ENCODE assay signal across 8 cellular contexts in the genomic region with DNA sequence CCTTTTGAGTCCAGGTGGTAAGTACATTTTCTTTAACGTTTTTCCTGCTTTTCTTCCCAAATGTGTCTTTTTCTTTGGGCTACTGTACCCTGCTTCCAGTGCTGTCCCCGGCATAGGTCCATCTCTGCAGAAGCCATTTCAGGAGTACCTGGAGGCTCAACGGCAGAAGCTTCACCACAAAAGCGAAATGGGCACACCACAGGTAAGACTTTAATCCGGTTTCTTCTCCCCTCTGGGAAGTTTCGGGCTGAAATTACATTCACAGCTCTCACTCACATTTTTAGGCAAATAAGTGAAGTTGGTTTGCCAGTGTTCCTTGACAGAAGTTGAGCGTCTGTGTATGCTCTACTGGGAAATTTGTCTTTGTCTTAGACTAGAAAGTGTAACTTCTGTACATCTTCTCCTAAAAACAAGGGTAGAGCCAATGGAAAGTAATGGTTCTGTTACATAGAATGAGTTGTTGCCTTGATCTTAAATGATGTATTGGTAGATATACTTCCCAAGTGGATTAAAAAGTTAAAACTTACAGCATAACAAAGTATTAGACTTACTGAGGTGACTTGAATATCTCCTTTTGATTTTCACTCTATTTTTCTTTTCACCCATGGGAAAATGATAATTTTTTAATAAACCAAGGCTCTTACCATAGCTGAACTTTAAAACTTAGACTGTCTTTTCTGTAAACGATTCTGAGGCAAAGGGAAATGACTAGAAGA. TPM values are rescaled to one million over a fixed set of nuclear protein-coding genes. Genes with fewer than 3 reads are reported as not detected.
A peak's percentile ranks its signal among the peaks of the same experiment; 100 is the strongest.
DNase-seq lines count a peak whose midpoint lies in the region; ATAC-seq and TF ChIP-seq lines count a peak whose summit lies in the region.

No MANE protein-coding gene starts in this region.

- CTCF ChIA-PET in naive thymus-derived CD4-positive, alpha-beta T cell (lab: Charles Lee), result interaction anchor here (1.1 to 2.0 kb wide), 3 partner anchors 12 to 85 kb away, joined by 3 to 10 read pairs (median 3); no protein-coding TSS in a partner anchor

- DNase-seq in NCI-H1417 (lab: John Stamatoyannopoulos, UW) (peak in 2 of 3 experiments; percentile 19 to 52), NCI-H1417 treated with DMSO at 0.1 percent for 48 hours (lab: John Stamatoyannopoulos, UW) (no peak), DMS153 treated with DMSO at 0.1 percent for 48 hours (lab: John Stamatoyannopoulos, UW; ENCODE audit: unreplicated experiment) (no peak)
- no peak for DNase-seq in effector memory CD4-positive, alpha-beta T cell
- peak in 3 of 9 donors; percentile 10 to 53 (median 21) for DNase-seq in naive thymus-derived CD4-positive, alpha-beta T cell

- H3K9ac ChIP-seq in SU-DHL-6 (ENCODE audit: low read length), result no peak overlapping the region

- H3K36me3 ChIP-seq in SU-DHL-6 (ENCODE audit: low read length), result 0 out of 2 replicates have a peak, but pooled peaks cover 4% of the 10 kb centered on the region
- H3K36me3 ChIP-seq in effector memory CD4-positive, alpha-beta T cell (ENCODE audit: control insufficient read depth, insufficient read depth, low read length), result peaks cover 5% of the 10 kb centered on the region
- peaks cover 0 to 4% (median 0%) of the 10 kb centered on the region in 3 experiments for H3K36me3 ChIP-seq in naive thymus-derived CD4-positive, alpha-beta T cell (ENCODE audit: control insufficient read depth in 2 of 3, insufficient read depth in 3 of 3, low read length in 3 of 3)

- H3K4me3 ChIP-seq in SU-DHL-6 (ENCODE audit: insufficient read depth, low read length, poor library complexity, severe bottlenecking), result no peak overlapping the region
- peak overlapping the region; percentile 76 for H3K4me3 ChIP-seq in effector memory CD4-positive, alpha-beta T cell (ENCODE audit: insufficient read depth, low read depth, low read length, poor library complexity, severe bottlenecking)
- peak overlapping the region; percentile 72 for H3K4me3 ChIP-seq in naive thymus-derived CD4-positive, alpha-beta T cell (ENCODE audit: low read length)

- POLR2A ChIA-PET in naive thymus-derived CD4-positive, alpha-beta T cell (lab: Charles Lee), result interaction anchor here (0.6 to 2.4 kb wide), 14 partner anchors 8 to 219 kb away, joined by 3 to 13 read pairs (median 4); a partner anchor contains a TSS

- H3K27me3 Mint-ChIP-seq in naive thymus-derived CD4-positive, alpha-beta T cell, result peaks cover 0 to 20% (median 0%) of the 10 kb centered on the region in 5 donors

- no peak overlapping the region for H3K27ac ChIP-seq in SU-DHL-6 (ENCODE audit: low read depth, low read length)
- H3K27ac ChIP-seq in effector memory CD4-positive, alpha-beta T cell (ENCODE audit: insufficient read depth, low read length, poor library complexity, severe bottlenecking), result peak overlapping the region; percentile 91
- peak overlapping the region; percentile 88 for H3K27ac ChIP-seq in naive thymus-derived CD4-positive, alpha-beta T cell (ENCODE audit: low read depth, low read length)

- H3K4me2 ChIP-seq in SU-DHL-6 (ENCODE audit: low read depth, low read length, poor library complexity, severe bottlenecking), result peak overlapping the region; percentile 13

- no peak overlapping the region for H2AFZ ChIP-seq in SU-DHL-6 (ENCODE audit: low read depth, low read length, severe bottlenecking)

- peaks cover 17 to 69% (median 53%) of the 10 kb centered on the region in 7 donors for H3K4me1 Mint-ChIP-seq in naive thymus-derived CD4-positive, alpha-beta T cell

- no peaks in the 10 kb centered on the region for H3K79me2 ChIP-seq in SU-DHL-6 (ENCODE audit: insufficient read depth, low read length)

- peaks cover 0 to 57% (median 26%) of the 10 kb centered on the region in 5 donors for H3K36me3 Mint-ChIP-seq in naive thymus-derived CD4-positive, alpha-beta T cell

- H3K27ac Mint-ChIP-seq in naive thymus-derived CD4-positive, alpha-beta T cell, result peak overlapping the region; percentile 90 to 99 (median 96)

- no peak for ATAC-seq in naive thymus-derived CD4-positive, alpha-beta T cell
- ATAC-seq in HG03095 (IDR thresholded peaks at IDR 0.05; ENCODE audit: unreplicated experiment) (no peak), GM21447 (IDR thresholded peaks at IDR 0.05; ENCODE audit: unreplicated experiment) (no peak)

- peaks cover 3% of the 10 kb centered on the region; the same call in 1 of the 2 replicates for H3F3A ChIP-seq in SU-DHL-6 (ENCODE audit: insufficient read depth)

- H4K20me1 ChIP-seq in SU-DHL-6 (ENCODE audit: low read depth, low read length), result no peaks in the 10 kb centered on the region

- no peak for TF ChIP-seq CTCF in SU-DHL-6 (IDR thresholded peaks at IDR 0.05; ENCODE audit: insufficient read depth, low read length, poor library complexity, severe bottlenecking)

- no peaks in the 10 kb centered on the region for H3K9me3 ChIP-seq in SU-DHL-6 (ENCODE audit: insufficient read depth, low read length)
- H3K9me3 ChIP-seq in effector memory CD4-positive, alpha-beta T cell (ENCODE audit: control insufficient read depth, low read length), result no peaks in the 10 kb centered on the region
- H3K9me3 ChIP-seq in naive thymus-derived CD4-positive, alpha-beta T cell (ENCODE audit: control insufficient read depth in 2 of 3, low read length in 3 of 3), result no peaks in the 10 kb centered on the region

- peaks cover 7% of the 10 kb centered on the region for H3K4me1 ChIP-seq in effector memory CD4-positive, alpha-beta T cell (ENCODE audit: control insufficient read depth, insufficient read depth, low read length, poor library complexity, severe bottlenecking)
- H3K4me1 ChIP-seq in naive thymus-derived CD4-positive, alpha-beta T cell (ENCODE audit: control insufficient read depth in 2 of 2, insufficient read depth in 2 of 2, low read length in 2 of 2), result peaks cover 8 to 14% of the 10 kb centered on the region in 2 donors

- H3K27me3 ChIP-seq in SU-DHL-6 (ENCODE audit: low read length), result no peaks in the 10 kb centered on the region
- no peaks in the 10 kb centered on the region for H3K27me3 ChIP-seq in effector memory CD4-positive, alpha-beta T cell (replicated peaks; ENCODE audit: control insufficient read depth, insufficient read depth, low read length, poor library complexity, severe bottlenecking)
- no peaks in the 10 kb centered on the region for H3K27me3 ChIP-seq in naive thymus-derived CD4-positive, alpha-beta T cell (ENCODE audit: control insufficient read depth in 2 of 2, insufficient read depth in 2 of 2, low read length in 2 of 2)

- H3K9me2 ChIP-seq in SU-DHL-6 (replicated peaks; ENCODE audit: insufficient read depth, low read length), result no peaks in the 10 kb centered on the region

- peak overlapping the region; percentile 83 to 100 (median 95) for H3K4me3 Mint-ChIP-seq in naive thymus-derived CD4-positive, alpha-beta T cell

- intact Hi-C loops in naive thymus-derived CD4-positive, alpha-beta T cell (cut with micrococcal nuclease), result loop anchor here in 1 of 2 donors (5.0 kb wide), 1 partner anchor 221 kb away; a partner anchor contains a TSS

- H3K9me3 Mint-ChIP-seq in naive thymus-derived CD4-positive, alpha-beta T cell, result no peaks in the 10 kb centered on the region

RNA-seq across cellular contexts. Expression of a gene that starts 54.4 kb away (rescaled TPM):
- total RNA-seq in naive thymus-derived CD4-positive, alpha-beta T cell, result 10 to 100 TPM in 4 of 5 experiments, 1 to 10 TPM in 1; 8.2 to 42.1 (median 14.3) TPM
- polyA plus RNA-seq in naive thymus-derived CD4-positive, alpha-beta T cell, result 10 to 100 TPM; 25.5 to 31.9 TPM

RNA-seq across cellular contexts. Expression of a gene that starts 54.6 kb away (rescaled TPM):
- total RNA-seq in naive thymus-derived CD4-positive, alpha-beta T cell, result 100 to 1,000 TPM in 1 of 5 experiments, 10 to 100 TPM in 4; 62.0 to 107 (median 71.5) TPM
- 10 to 100 TPM; 27.3 to 34.3 TPM for polyA plus RNA-seq in naive thymus-derived CD4-positive, alpha-beta T cell

Comparison
In these comparisons a context has a peak if more than half of its experiments do, and no peak if none do; other contexts are left out.
1. DNase-seq: peak in NCI-H1417 (2 of 3); none in NCI-H1417 treated with DMSO at 0.1 percent for 48 hours (single experiment), effector memory CD4-positive, alpha-beta T cell (0 of 3) and DMS153 treated with DMSO at 0.1 percent for 48 hours (single experiment).